Comparison of ENCODE assay signal across 2 cellular contexts in the genomic region with DNA sequence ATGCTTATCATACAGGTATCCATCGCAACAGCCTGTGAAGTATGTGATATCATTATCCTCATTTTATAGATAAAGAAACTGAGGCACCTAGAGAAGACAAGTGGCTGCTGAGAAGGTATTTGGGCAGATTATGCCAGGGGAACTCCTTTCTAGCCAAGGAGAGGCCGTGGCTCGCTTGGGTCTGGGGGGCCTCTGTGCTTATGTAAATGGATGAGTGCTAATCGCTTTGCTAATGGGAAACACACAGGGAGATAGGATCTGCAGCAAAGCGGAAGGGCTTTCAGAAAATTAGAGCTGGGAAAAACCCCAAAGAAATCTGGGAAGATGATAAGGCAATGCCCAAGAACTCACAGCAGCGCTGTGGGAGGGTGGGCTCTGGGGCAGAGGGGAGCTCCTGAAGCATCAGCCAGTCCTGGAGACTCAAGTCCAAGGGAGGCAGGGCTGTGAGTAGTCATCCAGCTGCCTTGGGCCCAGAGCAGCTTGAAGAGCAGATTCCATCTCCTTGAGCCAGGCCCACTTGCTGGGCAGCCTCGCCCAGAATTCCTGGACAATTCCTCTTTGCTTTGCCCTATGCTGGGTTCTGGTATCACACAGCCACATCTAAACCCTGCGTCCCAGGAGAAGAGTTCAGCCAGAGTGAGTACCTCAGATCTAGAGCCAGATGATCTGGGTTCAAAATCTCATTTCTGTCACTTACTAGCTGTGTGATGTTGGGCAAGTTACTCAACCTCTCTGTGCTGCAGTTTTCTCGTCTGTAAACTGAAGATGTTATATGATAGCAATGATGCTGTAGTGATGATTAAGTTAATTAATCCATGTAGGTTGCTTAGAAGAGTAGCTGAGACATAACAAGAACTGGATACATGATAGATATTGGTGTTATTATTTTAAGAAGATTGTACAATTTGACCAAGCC.
TF ChIP-seq lines count a peak whose summit lies in the region.

No MANE protein-coding gene starts in this region.

TF ChIP-seq in HEK293, 187 proteins besides CTCF, POLR2A, EP300 and RAD21:
- TF ChIP-seq, protein P1, sequence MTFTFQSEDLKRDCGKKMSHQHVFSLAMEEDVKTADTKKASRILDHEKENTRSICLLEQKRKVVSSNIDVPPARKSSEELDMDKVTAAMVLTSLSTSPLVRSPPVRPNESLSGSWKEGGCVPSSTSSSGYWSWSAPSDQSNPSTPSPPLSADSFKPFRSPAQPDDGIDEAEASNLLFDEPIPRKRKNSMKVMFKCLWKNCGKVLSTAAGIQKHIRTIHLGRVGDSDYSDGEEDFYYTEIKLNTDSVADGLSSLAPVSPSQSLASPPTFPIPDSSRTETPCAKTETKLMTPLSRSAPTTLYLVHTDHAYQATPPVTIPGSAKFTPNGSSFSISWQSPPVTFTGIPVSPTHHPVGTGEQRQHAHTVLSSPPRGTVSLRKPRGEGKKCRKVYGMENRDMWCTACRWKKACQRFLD (tag by site-specific recombination; IDR thresholded peaks at IDR 0.05): no peak
- TF ChIP-seq ZNF768 (tag by site-specific recombination; IDR thresholded peaks at IDR 0.05): peak; percentile 93

TF ChIP-seq in H1, 55 proteins besides CTCF, POLR2A, EP300 and RAD21:
- TF ChIP-seq, protein P2, sequence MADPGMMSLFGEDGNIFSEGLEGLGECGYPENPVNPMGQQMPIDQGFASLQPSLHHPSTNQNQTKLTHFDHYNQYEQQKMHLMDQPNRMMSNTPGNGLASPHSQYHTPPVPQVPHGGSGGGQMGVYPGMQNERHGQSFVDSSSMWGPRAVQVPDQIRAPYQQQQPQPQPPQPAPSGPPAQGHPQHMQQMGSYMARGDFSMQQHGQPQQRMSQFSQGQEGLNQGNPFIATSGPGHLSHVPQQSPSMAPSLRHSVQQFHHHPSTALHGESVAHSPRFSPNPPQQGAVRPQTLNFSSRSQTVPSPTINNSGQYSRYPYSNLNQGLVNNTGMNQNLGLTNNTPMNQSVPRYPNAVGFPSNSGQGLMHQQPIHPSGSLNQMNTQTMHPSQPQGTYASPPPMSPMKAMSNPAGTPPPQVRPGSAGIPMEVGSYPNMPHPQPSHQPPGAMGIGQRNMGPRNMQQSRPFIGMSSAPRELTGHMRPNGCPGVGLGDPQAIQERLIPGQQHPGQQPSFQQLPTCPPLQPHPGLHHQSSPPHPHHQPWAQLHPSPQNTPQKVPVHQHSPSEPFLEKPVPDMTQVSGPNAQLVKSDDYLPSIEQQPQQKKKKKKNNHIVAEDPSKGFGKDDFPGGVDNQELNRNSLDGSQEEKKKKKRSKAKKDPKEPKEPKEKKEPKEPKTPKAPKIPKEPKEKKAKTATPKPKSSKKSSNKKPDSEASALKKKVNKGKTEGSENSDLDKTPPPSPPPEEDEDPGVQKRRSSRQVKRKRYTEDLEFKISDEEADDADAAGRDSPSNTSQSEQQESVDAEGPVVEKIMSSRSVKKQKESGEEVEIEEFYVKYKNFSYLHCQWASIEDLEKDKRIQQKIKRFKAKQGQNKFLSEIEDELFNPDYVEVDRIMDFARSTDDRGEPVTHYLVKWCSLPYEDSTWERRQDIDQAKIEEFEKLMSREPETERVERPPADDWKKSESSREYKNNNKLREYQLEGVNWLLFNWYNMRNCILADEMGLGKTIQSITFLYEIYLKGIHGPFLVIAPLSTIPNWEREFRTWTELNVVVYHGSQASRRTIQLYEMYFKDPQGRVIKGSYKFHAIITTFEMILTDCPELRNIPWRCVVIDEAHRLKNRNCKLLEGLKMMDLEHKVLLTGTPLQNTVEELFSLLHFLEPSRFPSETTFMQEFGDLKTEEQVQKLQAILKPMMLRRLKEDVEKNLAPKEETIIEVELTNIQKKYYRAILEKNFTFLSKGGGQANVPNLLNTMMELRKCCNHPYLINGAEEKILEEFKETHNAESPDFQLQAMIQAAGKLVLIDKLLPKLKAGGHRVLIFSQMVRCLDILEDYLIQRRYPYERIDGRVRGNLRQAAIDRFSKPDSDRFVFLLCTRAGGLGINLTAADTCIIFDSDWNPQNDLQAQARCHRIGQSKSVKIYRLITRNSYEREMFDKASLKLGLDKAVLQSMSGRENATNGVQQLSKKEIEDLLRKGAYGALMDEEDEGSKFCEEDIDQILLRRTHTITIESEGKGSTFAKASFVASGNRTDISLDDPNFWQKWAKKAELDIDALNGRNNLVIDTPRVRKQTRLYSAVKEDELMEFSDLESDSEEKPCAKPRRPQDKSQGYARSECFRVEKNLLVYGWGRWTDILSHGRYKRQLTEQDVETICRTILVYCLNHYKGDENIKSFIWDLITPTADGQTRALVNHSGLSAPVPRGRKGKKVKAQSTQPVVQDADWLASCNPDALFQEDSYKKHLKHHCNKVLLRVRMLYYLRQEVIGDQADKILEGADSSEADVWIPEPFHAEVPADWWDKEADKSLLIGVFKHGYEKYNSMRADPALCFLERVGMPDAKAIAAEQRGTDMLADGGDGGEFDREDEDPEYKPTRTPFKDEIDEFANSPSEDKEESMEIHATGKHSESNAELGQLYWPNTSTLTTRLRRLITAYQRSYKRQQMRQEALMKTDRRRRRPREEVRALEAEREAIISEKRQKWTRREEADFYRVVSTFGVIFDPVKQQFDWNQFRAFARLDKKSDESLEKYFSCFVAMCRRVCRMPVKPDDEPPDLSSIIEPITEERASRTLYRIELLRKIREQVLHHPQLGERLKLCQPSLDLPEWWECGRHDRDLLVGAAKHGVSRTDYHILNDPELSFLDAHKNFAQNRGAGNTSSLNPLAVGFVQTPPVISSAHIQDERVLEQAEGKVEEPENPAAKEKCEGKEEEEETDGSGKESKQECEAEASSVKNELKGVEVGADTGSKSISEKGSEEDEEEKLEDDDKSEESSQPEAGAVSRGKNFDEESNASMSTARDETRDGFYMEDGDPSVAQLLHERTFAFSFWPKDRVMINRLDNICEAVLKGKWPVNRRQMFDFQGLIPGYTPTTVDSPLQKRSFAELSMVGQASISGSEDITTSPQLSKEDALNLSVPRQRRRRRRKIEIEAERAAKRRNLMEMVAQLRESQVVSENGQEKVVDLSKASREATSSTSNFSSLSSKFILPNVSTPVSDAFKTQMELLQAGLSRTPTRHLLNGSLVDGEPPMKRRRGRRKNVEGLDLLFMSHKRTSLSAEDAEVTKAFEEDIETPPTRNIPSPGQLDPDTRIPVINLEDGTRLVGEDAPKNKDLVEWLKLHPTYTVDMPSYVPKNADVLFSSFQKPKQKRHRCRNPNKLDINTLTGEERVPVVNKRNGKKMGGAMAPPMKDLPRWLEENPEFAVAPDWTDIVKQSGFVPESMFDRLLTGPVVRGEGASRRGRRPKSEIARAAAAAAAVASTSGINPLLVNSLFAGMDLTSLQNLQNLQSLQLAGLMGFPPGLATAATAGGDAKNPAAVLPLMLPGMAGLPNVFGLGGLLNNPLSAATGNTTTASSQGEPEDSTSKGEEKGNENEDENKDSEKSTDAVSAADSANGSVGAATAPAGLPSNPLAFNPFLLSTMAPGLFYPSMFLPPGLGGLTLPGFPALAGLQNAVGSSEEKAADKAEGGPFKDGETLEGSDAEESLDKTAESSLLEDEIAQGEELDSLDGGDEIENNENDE (IDR thresholded peaks at IDR 0.05; ENCODE audit: insufficient replicate concordance, low read length): no peak
- peak in 1 of 2 experiments; percentile 76; a peak in 1 of 4 replicates for TF ChIP-seq HDAC2 (IDR thresholded peaks at IDR 0.05; ENCODE audit: borderline replicate concordance in 1 of 2, low read depth in 2 of 2, low read length in 2 of 2)
- peak; percentile 95 for TF ChIP-seq KDM1A (IDR thresholded peaks at IDR 0.05; ENCODE audit: borderline replicate concordance, low read length)
TF ChIP-seq in H1: peak in this region for 2.
